18 cellular contexts compared by ENCODE assay signal in genomic region chr15:72110355-72110754, GRCh38. TPM values are rescaled to one million over a fixed set of nuclear protein-coding genes. Genes with fewer than 3 reads are reported as not detected.
DNase-seq lines count a peak whose midpoint lies in the region; ATAC-seq and TF ChIP-seq lines count a peak whose summit lies in the region.
"Had no signal": no experiment of that assay in that cellular context is flagged by ENCODE, and none has a peak within 500 bp of the region (broad histone marks: within the 10 kb centered on the region; RNA-seq: fewer than 3 reads in every experiment).

No MANE protein-coding gene starts in this region.

- no peak overlapping the region for H3K27ac Mint-ChIP-seq in CD8-positive, alpha-beta T cell
- H3K27ac Mint-ChIP-seq: CD4-positive, alpha-beta T cell; GM23338; IgD-negative memory B cell had no signal

- intact Hi-C loops in body of pancreas (cut with DNase I) = no loop called here
- intact Hi-C loops in CD8-positive, alpha-beta T cell (cut with DNase I, micrococcal nuclease) = loop anchor here in 1 of 2 experiments (10.0 kb wide), 1 partner anchor 1884 kb away; the partner anchor contains the start of genes PML and STOML1

- H3K36me3 ChIP-seq in body of pancreas (replicated peaks in 1 of 2; ENCODE audit: insufficient read depth in 1 of 2, low read depth in 2 of 2) = no peaks in the 10 kb centered on the region
- no peaks in the 10 kb centered on the region for H3K36me3 ChIP-seq in H7 (replicated peaks; ENCODE audit: control insufficient read depth, insufficient read depth, low read length)
- H3K36me3 ChIP-seq in CD8-positive, alpha-beta T cell (ENCODE audit: insufficient read depth, low read length) = no peaks in the 10 kb centered on the region
- H3K36me3 ChIP-seq: MG63 had no signal

- no peaks in the 10 kb centered on the region for H3K9me3 ChIP-seq in body of pancreas
- H3K9me3 ChIP-seq in CD8-positive, alpha-beta T cell (ENCODE audit: low read length) = no peaks in the 10 kb centered on the region
- H3K9me3 ChIP-seq: MG63 had no signal

- DNase-seq in AG08396 (ENCODE audit: low spot score) = peak; percentile 36
- DNase-seq in HS-27A (ENCODE audit: low read depth) = peak; percentile 42
- DNase-seq in body of pancreas = no peak
- peak; percentile 64 for DNase-seq in renal cortical epithelial cell (ENCODE audit: low read depth)
- no peak for DNase-seq in NCI-H2171 (lab: John Stamatoyannopoulos, UW)
- no peak for DNase-seq in H7
- no peak for DNase-seq in CD8-positive, alpha-beta T cell
- DNase-seq: 8988T; CD4-positive, alpha-beta T cell; Kasumi-1; MG63; NCI-H1092; NCI-H146; NCI-H2081 treated with DMSO at 0.1 percent for 48 hours had no signal

- H3K9me3 Mint-ChIP-seq in CD8-positive, alpha-beta T cell = no peaks in the 10 kb centered on the region
- H3K9me3 Mint-ChIP-seq: CD4-positive, alpha-beta T cell; GM23338; IgD-negative memory B cell had no signal

- no peaks in the 10 kb centered on the region for H3K27me3 Mint-ChIP-seq in CD8-positive, alpha-beta T cell (ENCODE audit: low read depth)
- H3K27me3 Mint-ChIP-seq: CD4-positive, alpha-beta T cell; IgD-negative memory B cell had no signal

- no peak overlapping the region for H3K4me3 Mint-ChIP-seq in CD8-positive, alpha-beta T cell
- H3K4me3 Mint-ChIP-seq: CD4-positive, alpha-beta T cell; GM23338; IgD-negative memory B cell had no signal

- POLR2A ChIA-PET in CD8-positive, alpha-beta T cell (lab: Charles Lee) = no interaction called here

- peaks cover 23% of the 10 kb centered on the region for H3K4me1 Mint-ChIP-seq in CD8-positive, alpha-beta T cell (ENCODE audit: low read depth)
- H3K4me1 Mint-ChIP-seq: GM23338 had no signal

- H3K27me3 ChIP-seq in body of pancreas = no peaks in the 10 kb centered on the region
- no peaks in the 10 kb centered on the region for H3K27me3 ChIP-seq in H7 (ENCODE audit: control insufficient read depth, insufficient read depth, low read length)
- no peaks in the 10 kb centered on the region for H3K27me3 ChIP-seq in CD8-positive, alpha-beta T cell (ENCODE audit: insufficient read depth, low read length)
- H3K27me3 ChIP-seq: MG63 had no signal

- no peaks in the 10 kb centered on the region for H3K36me3 Mint-ChIP-seq in CD8-positive, alpha-beta T cell
- H3K36me3 Mint-ChIP-seq: IgD-negative memory B cell had no signal

- no peak for TF ChIP-seq POLR2A in body of pancreas (IDR thresholded peaks at IDR 0.05)

- H3K27ac ChIP-seq in body of pancreas = no peak overlapping the region
- H3K27ac ChIP-seq in CD8-positive, alpha-beta T cell (ENCODE audit: low read depth, low read length) = no peak overlapping the region

- WGBS in body of pancreas, 2 donors = 84 to 87% methylated on average over 3 of the region's 3 CpGs

- H3K4me3 ChIP-seq in body of pancreas (no peak overlapping the region), H7 (ENCODE audit: insufficient read depth, low read depth, low read length) (no peak overlapping the region)
- no peak overlapping the region for H3K4me3 ChIP-seq in CD8-positive, alpha-beta T cell (ENCODE audit: low read depth, low read length)
- H3K4me3 ChIP-seq: GM23338, MG63 had no signal

- ATAC-seq in body of pancreas = peak; percentile 66
- ATAC-seq in GM18868 (IDR thresholded peaks at IDR 0.05; ENCODE audit: unreplicated experiment) = no peak
- ATAC-seq in CD8-positive, alpha-beta T cell = no peak
- ATAC-seq: GM23338, Right ventricle myocardium inferior had no signal

- H3K4me1 ChIP-seq in body of pancreas = peaks cover 22% of the 10 kb centered on the region
- H3K4me1 ChIP-seq in CD8-positive, alpha-beta T cell (ENCODE audit: insufficient read depth, low read length) = no peaks in the 10 kb centered on the region

- TF ChIP-seq CTCF in body of pancreas (IDR thresholded peaks at IDR 0.05) = no peak
- no peak for TF ChIP-seq CTCF in CD8-positive, alpha-beta T cell (IDR thresholded peaks at IDR 0.05)

- CTCF ChIA-PET in CD8-positive, alpha-beta T cell (lab: Charles Lee) = no interaction called here

RNA-seq across cellular contexts. Expression of gene MYO9A, which starts 7.6 kb away (rescaled TPM):
- total RNA-seq in body of pancreas = 10 to 100 TPM; 12.9 to 27.8 TPM
- 31.8 and 111 TPM in 2 replicates for total RNA-seq in renal cortical epithelial cell
- 7.8 and 12.6 TPM in 2 replicates for total RNA-seq in H7 (2014; rRNA removed; shearing (Covaris generic))
- total RNA-seq in CD8-positive, alpha-beta T cell = 10 to 100 TPM; 15.1 to 20.0 TPM

RNA-seq across cellular contexts. Expression of gene SENP8, which starts 7.8 kb away (rescaled TPM):
- total RNA-seq in body of pancreas = 1 to 10 TPM; 2.1 to 5.3 TPM
- total RNA-seq in renal cortical epithelial cell = 2.6 and 5.6 TPM in 2 replicates
- total RNA-seq in H7 (2014; rRNA removed; shearing (Covaris generic)) = 2.7 and 4.8 TPM in 2 replicates
- total RNA-seq in CD8-positive, alpha-beta T cell = under 1 TPM in 1 of 2 experiments, not detected in 1; 0.22 TPM

Comparison
In these comparisons a context has a peak if more than half of its experiments do, and no peak if none do; other contexts are left out.
1. DNase-seq: peak in AG08396 (single experiment), HS-27A (single experiment) and renal cortical epithelial cell (single experiment); none in body of pancreas (0 of 4), NCI-H2171 (single experiment), H7 (single experiment) and CD8-positive, alpha-beta T cell (0 of 7).